In the genomic region with DNA sequence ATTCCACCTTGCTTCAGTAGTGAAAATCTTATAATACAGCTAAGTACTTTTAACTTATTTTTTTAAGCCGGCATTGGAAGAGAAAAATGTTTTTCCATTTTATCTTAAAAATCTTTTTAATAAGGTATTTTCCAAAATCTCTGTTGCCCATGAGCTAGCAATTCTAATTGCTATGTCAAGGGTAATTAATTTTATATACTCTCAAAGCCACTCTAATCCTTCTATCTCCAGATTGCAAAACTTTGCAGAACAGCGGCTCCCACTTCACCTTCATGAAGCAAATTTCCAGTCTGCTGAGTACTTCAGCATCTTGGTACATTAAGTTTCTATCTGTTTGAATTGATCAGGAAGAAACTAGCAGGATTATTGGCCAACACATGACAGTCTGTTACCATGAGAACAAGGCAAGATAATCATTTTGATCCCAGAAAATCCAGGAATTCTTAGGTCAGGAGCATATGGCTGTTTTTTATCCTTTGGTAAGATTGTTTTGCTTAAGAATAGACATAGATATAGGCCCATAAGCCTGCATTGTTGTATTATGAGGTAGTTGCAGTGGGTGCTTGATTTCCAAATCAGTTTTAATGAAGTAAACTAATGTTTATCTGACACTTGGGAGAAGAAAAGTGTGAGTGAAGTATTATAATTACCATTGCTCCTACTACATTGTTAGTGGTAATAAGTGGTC, we compare ENCODE assay signal across 1 cellular context.
TF ChIP-seq lines count a peak whose summit lies in the region.

No MANE protein-coding gene starts in this region.

TF ChIP-seq in IMR-90, 13 proteins besides CTCF, POLR2A, EP300 and RAD21:
- TF ChIP-seq CHD1 (IDR thresholded peaks at IDR 0.05; ENCODE audit: low read depth, low read length) (0 out of 2 replicates have a peak, but pooled peaks have one; percentile 27), MAFK (IDR thresholded peaks at IDR 0.05; ENCODE audit: low read depth, low read length) (no peak)
TF ChIP-seq in IMR-90: peak in this region for 1.
